In genomic region chr10:48526371-48526821, GRCh38 we compare ENCODE assay signal across 12 cellular contexts.
A peak's percentile ranks its signal among the peaks of the same experiment; 100 is the strongest.
DNase-seq lines count a peak whose midpoint lies in the region; TF ChIP-seq lines count a peak whose summit lies in the region.
"Had no signal": no experiment of that assay in that cellular context is flagged by ENCODE, and none has a peak within 500 bp of the region (broad histone marks: within the 10 kb centered on the region; RNA-seq: fewer than 3 reads in every experiment).

No MANE protein-coding gene starts in this region.

- DNase-seq in BJ (ENCODE audit: low read depth) (peak; percentile 89), SK-N-SH (no peak), fibroblast of gingiva (ENCODE audit: low read depth) (peak; percentile 46), pons (ENCODE audit: low spot score) (peak; percentile 42), putamen (ENCODE audit: low spot score) (no peak), DMS153 treated with DMSO at 0.1 percent for 48 hours (lab: John Stamatoyannopoulos, UW; ENCODE audit: unreplicated experiment) (no peak), NCI-H2107 treated with DMSO at 0.1 percent for 48 hours (lab: John Stamatoyannopoulos, UW; ENCODE audit: unreplicated experiment) (no peak), inferior parietal cortex (ENCODE audit: extremely low spot score) (no peak)
- DNase-seq: NCI-H2029, SHP77 had no signal

- H3K4me2 ChIP-seq in SK-N-SH: peak overlapping the region; percentile 56

- no peaks in the 10 kb centered on the region for H3K9me2 ChIP-seq in SK-N-SH

- peak overlapping the region; percentile 44; the same call in 1 of the 2 replicates for H3K9ac ChIP-seq in SK-N-SH

- peak overlapping the region; percentile 9; the same call in 1 of the 2 replicates for H3K4me3 ChIP-seq in BJ (ENCODE audit: low read depth, low read length)
- H3K4me3 ChIP-seq in SK-N-SH (ENCODE audit: low read depth in 2 of 2, low read length in 1 of 2): peak overlapping the region in 1 of 2 experiments; percentile 45; a peak in 2 of 4 replicates
- H3K4me3 ChIP-seq: cardiac muscle cell had no signal

- CTCF ChIA-PET in BJ (lab: Yijun Ruan, JAX) (interaction anchor here (0.8 to 8.5 kb wide), 3 partner anchors 12 to 163 kb away, joined by 4 to 87 read pairs (median 15); no protein-coding TSS in a partner anchor), SK-N-SH (lab: Yijun Ruan, JAX) (no interaction called here)

- no peaks in the 10 kb centered on the region for H3K36me3 ChIP-seq in BJ (ENCODE audit: control insufficient read depth, insufficient read depth, low read length)
- no peaks in the 10 kb centered on the region for H3K36me3 ChIP-seq in SK-N-SH (replicated peaks in 1 of 2; ENCODE audit: control insufficient read depth in 1 of 2, insufficient read depth in 2 of 2, low read length in 1 of 2)
- H3K36me3 ChIP-seq: cardiac muscle cell had no signal

- peak overlapping the region; percentile 70 to 86; a peak in 3 of 4 replicates for H3K27ac ChIP-seq in SK-N-SH (ENCODE audit: low read depth in 2 of 2, low read length in 1 of 2)
- H3K27ac ChIP-seq: cardiac muscle cell, HL-60 had no signal

- 41% methylated on average over 13 of the region's 13 CpGs for WGBS in SK-N-SH (ENCODE audit: low lambda C conversion rate)

- no peak for TF ChIP-seq RAD21 in SK-N-SH (IDR thresholded peaks at IDR 0.05; ENCODE audit: low read length)

- H3K9me3 ChIP-seq in SK-N-SH: no peaks in the 10 kb centered on the region

- H4K20me1 ChIP-seq in SK-N-SH (ENCODE audit: insufficient read depth): no peaks in the 10 kb centered on the region

- TF ChIP-seq CTCF in BJ (IDR thresholded peaks at IDR 0.05; ENCODE audit: insufficient read depth, low read depth, low read length) (no peak), SK-N-SH (IDR thresholded peaks at IDR 0.05) (no peak)

- H2AFZ ChIP-seq in SK-N-SH (ENCODE audit: low read depth): peak overlapping the region; percentile 70

- H3F3A ChIP-seq in SK-N-SH (replicated peaks; ENCODE audit: insufficient read depth): peaks cover 33% of the 10 kb centered on the region

- H3K79me2 ChIP-seq in SK-N-SH (ENCODE audit: insufficient read depth): peaks cover 61% of the 10 kb centered on the region

- peaks cover 12 to 23% of the 10 kb centered on the region in 2 experiments; a peak in 3 of 4 replicates for H3K4me1 ChIP-seq in SK-N-SH (ENCODE audit: control insufficient read depth in 1 of 2, insufficient read depth in 2 of 2, low read depth in 1 of 2, low read length in 1 of 2)

- H3K27me3 ChIP-seq in BJ (ENCODE audit: control insufficient read depth, insufficient read depth, low read length): no peaks in the 10 kb centered on the region
- H3K27me3 ChIP-seq in SK-N-SH (ENCODE audit: insufficient read depth): no peaks in the 10 kb centered on the region

- TF ChIP-seq EP300 in SK-N-SH (IDR thresholded peaks at IDR 0.05; ENCODE audit: borderline replicate concordance in 1 of 2, low read depth in 1 of 2, low read length in 1 of 2): peak in 1 of 2 experiments; percentile 55; a peak in 1 of 4 replicates

- POLR2A ChIA-PET in BJ (lab: Charles Lee): no interaction called here
- POLR2A ChIA-PET in SK-N-SH (lab: Yijun Ruan, JAX): no interaction called here

TF ChIP-seq in SK-N-SH, 30 proteins besides CTCF, POLR2A, EP300 and RAD21:
- peak; percentile 50; the same call in 1 of the 2 replicates for TF ChIP-seq JUND (IDR thresholded peaks at IDR 0.05)
- 0 out of 2 replicates have a peak, but pooled peaks have one; percentile 12 for TF ChIP-seq MAX (IDR thresholded peaks at IDR 0.05; ENCODE audit: low read depth)
- no peak for TF ChIP-seq FOXJ3 (CRISPR knock-in tag; IDR thresholded peaks at IDR 0.05)
- TF ChIP-seq GABPA (IDR thresholded peaks at IDR 0.05; ENCODE audit: low read depth): no peak
- peak; percentile 58 for TF ChIP-seq YY1 (IDR thresholded peaks at IDR 0.05; ENCODE audit: low read depth)
- TF ChIP-seq, protein P1, sequence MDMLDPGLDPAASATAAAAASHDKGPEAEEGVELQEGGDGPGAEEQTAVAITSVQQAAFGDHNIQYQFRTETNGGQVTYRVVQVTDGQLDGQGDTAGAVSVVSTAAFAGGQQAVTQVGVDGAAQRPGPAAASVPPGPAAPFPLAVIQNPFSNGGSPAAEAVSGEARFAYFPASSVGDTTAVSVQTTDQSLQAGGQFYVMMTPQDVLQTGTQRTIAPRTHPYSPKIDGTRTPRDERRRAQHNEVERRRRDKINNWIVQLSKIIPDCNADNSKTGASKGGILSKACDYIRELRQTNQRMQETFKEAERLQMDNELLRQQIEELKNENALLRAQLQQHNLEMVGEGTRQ (IDR thresholded peaks at IDR 0.05; ENCODE audit: borderline replicate concordance, low read depth, low read length): no peak
- no peak for TF ChIP-seq USF1 (IDR thresholded peaks at IDR 0.05; ENCODE audit: borderline replicate concordance, low read depth)
- peak; percentile 84 for TF ChIP-seq TCF12 (IDR thresholded peaks at IDR 0.05)
- TF ChIP-seq, protein P2, sequence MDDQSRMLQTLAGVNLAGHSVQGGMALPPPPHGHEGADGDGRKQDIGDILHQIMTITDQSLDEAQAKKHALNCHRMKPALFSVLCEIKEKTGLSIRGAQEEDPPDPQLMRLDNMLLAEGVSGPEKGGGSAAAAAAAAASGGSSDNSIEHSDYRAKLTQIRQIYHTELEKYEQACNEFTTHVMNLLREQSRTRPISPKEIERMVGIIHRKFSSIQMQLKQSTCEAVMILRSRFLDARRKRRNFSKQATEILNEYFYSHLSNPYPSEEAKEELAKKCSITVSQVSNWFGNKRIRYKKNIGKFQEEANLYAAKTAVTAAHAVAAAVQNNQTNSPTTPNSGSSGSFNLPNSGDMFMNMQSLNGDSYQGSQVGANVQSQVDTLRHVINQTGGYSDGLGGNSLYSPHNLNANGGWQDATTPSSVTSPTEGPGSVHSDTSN (IDR thresholded peaks at IDR 0.05): peak; percentile 61
- TF ChIP-seq, protein P3, sequence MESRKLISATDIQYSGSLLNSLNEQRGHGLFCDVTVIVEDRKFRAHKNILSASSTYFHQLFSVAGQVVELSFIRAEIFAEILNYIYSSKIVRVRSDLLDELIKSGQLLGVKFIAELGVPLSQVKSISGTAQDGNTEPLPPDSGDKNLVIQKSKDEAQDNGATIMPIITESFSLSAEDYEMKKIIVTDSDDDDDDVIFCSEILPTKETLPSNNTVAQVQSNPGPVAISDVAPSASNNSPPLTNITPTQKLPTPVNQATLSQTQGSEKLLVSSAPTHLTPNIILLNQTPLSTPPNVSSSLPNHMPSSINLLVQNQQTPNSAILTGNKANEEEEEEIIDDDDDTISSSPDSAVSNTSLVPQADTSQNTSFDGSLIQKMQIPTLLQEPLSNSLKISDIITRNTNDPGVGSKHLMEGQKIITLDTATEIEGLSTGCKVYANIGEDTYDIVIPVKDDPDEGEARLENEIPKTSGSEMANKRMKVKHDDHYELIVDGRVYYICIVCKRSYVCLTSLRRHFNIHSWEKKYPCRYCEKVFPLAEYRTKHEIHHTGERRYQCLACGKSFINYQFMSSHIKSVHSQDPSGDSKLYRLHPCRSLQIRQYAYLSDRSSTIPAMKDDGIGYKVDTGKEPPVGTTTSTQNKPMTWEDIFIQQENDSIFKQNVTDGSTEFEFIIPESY (IDR thresholded peaks at IDR 0.05; ENCODE audit: borderline replicate concordance, low read depth): no peak
- TF ChIP-seq SMC3 (IDR thresholded peaks at IDR 0.05; ENCODE audit: low read depth, low read length): no peak
- TF ChIP-seq FOXM1 (IDR thresholded peaks at IDR 0.05; ENCODE audit: low read depth): peak; percentile 94
- peak; percentile 63 for TF ChIP-seq NFIC (IDR thresholded peaks at IDR 0.05; ENCODE audit: borderline replicate concordance)
- 0 out of 2 replicates have a peak, but pooled peaks have one; percentile 33 for TF ChIP-seq RXRA (IDR thresholded peaks at IDR 0.05; ENCODE audit: borderline replicate concordance, low read depth)
- peak; percentile 23; the same call in 1 of the 2 replicates for TF ChIP-seq TEAD4 (IDR thresholded peaks at IDR 0.05; ENCODE audit: borderline replicate concordance, insufficient read depth)
- TF ChIP-seq POLR2AphosphoS5 (IDR thresholded peaks at IDR 0.05; ENCODE audit: low read depth, low read length): peak; percentile 47; the same call in 1 of the 2 replicates

Comparison
In these comparisons a context has a peak if more than half of its experiments do, and no peak if none do; other contexts are left out.
1. DNase-seq: peak in BJ (single experiment), fibroblast of gingiva (single experiment) and pons (single experiment); none in SK-N-SH (single experiment), putamen (single experiment), DMS153 treated with DMSO at 0.1 percent for 48 hours (single experiment), NCI-H2107 treated with DMSO at 0.1 percent for 48 hours (single experiment) and inferior parietal cortex (single experiment).